In genomic region chr4:60656171-60656570, GRCh38 we compare ENCODE assay signal across 1 cellular context.
TF ChIP-seq lines count a peak whose summit lies in the region.

No MANE protein-coding gene starts in this region.

TF ChIP-seq in GM23338, 12 proteins besides CTCF, POLR2A, EP300 and RAD21 (continued from another document):
- no peak for TF ChIP-seq ZNF462 (CRISPR knock-in tag; IDR thresholded peaks at IDR 0.05)
- no peak for TF ChIP-seq REST (IDR thresholded peaks at IDR 0.05; ENCODE audit: unreplicated experiment)
- TF ChIP-seq JUNB (IDR thresholded peaks at IDR 0.05; ENCODE audit: unreplicated experiment), result no peak
- TF ChIP-seq ETS1 (IDR thresholded peaks at IDR 0.05), result no peak
- no peak for TF ChIP-seq CREB1 (CRISPR knock-in tag; IDR thresholded peaks at IDR 0.05; ENCODE audit: low read depth)
- no peak for TF ChIP-seq ZNF331 (CRISPR knock-in tag; IDR thresholded peaks at IDR 0.05; ENCODE audit: low read depth)
- no peak for TF ChIP-seq EZH2phosphoT487 (IDR thresholded peaks at IDR 0.05; ENCODE audit: unreplicated experiment)
- no peak for TF ChIP-seq EZH2 (IDR thresholded peaks at IDR 0.05; ENCODE audit: low read depth, unreplicated experiment)
- no peak for TF ChIP-seq STAT1 (IDR thresholded peaks at IDR 0.05; ENCODE audit: unreplicated experiment)
- TF ChIP-seq POLR2AphosphoS5 (IDR thresholded peaks at IDR 0.05; ENCODE audit: low read depth), result no peak
- TF ChIP-seq ZNF114 (CRISPR knock-in tag; IDR thresholded peaks at IDR 0.05), result no peak
